ENCODE assay signal across 8 cellular contexts in genomic region chrX:130082244-130083106, GRCh38. TPM values are rescaled to one million over a fixed set of nuclear protein-coding genes. Genes with fewer than 3 reads are reported as not detected.
A peak's percentile ranks its signal among the peaks of the same experiment; 100 is the strongest.
DNase-seq lines count a peak whose midpoint lies in the region; ATAC-seq, FAIRE-seq and TF ChIP-seq lines count a peak whose summit lies in the region.

No MANE protein-coding gene starts in this region.

- no peak for TF ChIP-seq POLR2A in K562 (conservative IDR thresholded peaks at IDR 0.05)
- TF ChIP-seq POLR2A in uterus (IDR thresholded peaks at IDR 0.05), result no peak

- H4K20me1 ChIP-seq in K562 (replicated peaks; ENCODE audit: control insufficient read depth, insufficient read depth, low read length), result 0 out of 2 replicates have a peak, but pooled peaks cover 4% of the 10 kb centered on the region
- H4K20me1 ChIP-seq in osteoblast (ENCODE audit: insufficient read depth, low read length), result peaks cover 18% of the 10 kb centered on the region

- peak; percentile 14 to 43 (median 23); a peak in 4 of 6 replicates for TF ChIP-seq CTCF in K562 (IDR thresholded peaks at IDR 0.05 in 2 of 3, conservative IDR thresholded peaks at IDR 0.05 in 1 of 3; ENCODE audit: insufficient read depth in 2 of 3, low read depth in 1 of 3, low read length in 3 of 3)
- TF ChIP-seq CTCF in osteoblast (IDR thresholded peaks at IDR 0.05; ENCODE audit: extremely low read depth, low read depth, low read length), result peak; percentile 16
- peak in 3 of 4 experiments; percentile 5 to 20 (median 6) for TF ChIP-seq CTCF in uterus (IDR thresholded peaks at IDR 0.05)
- no peak for TF ChIP-seq CTCF in progenitor cell of endocrine pancreas (IDR thresholded peaks at IDR 0.05; ENCODE audit: unreplicated experiment)
- no peak for TF ChIP-seq CTCF in Caco-2 (IDR thresholded peaks at IDR 0.05; ENCODE audit: insufficient read depth in 1 of 2, low read depth in 1 of 2, low read length in 1 of 2, severe bottlenecking in 1 of 2, unreplicated experiment in 1 of 2)

- no peaks in the 10 kb centered on the region for H3K27me3 Mint-ChIP-seq in T-helper 2 cell treated with Interferon-gamma antibody and Interleukin-4, amounts not matched to agents 5 μg/mL and 100 μg/mL, for 36 hours (ENCODE audit: low read depth)
- H3K27me3 Mint-ChIP-seq in progenitor cell of endocrine pancreas (no peaks in the 10 kb centered on the region), Caco-2 (ENCODE audit: insufficient read depth, unreplicated experiment) (no peaks in the 10 kb centered on the region)

- TF ChIP-seq EP300 in K562 (IDR thresholded peaks at IDR 0.05; ENCODE audit: low read length), result peak; percentile 68

- peaks cover 28% of the 10 kb centered on the region for H3K36me3 Mint-ChIP-seq in T-helper 2 cell treated with Interferon-gamma antibody and Interleukin-4, amounts not matched to agents 5 μg/mL and 100 μg/mL, for 36 hours (ENCODE audit: low read depth)
- H3K36me3 Mint-ChIP-seq in progenitor cell of endocrine pancreas (ENCODE audit: insufficient read depth) (peaks cover 3% of the 10 kb centered on the region), Caco-2 (ENCODE audit: insufficient read depth, unreplicated experiment) (peaks cover 33% of the 10 kb centered on the region)

- H3K9me3 ChIP-seq in K562 (replicated peaks; ENCODE audit: control insufficient read depth, insufficient read depth, low read depth, low read length) (no peaks in the 10 kb centered on the region), osteoblast (ENCODE audit: low read depth, low read length) (no peaks in the 10 kb centered on the region), uterus (no peaks in the 10 kb centered on the region), Caco-2 (no peaks in the 10 kb centered on the region)

- H3K4me2 ChIP-seq in K562 (ENCODE audit: insufficient read depth, low read length) (peak overlapping the region; percentile 72), osteoblast (ENCODE audit: insufficient read depth, low read length) (peak overlapping the region; percentile 63)

- no peaks in the 10 kb centered on the region for H3K9me3 Mint-ChIP-seq in T-helper 2 cell treated with Interferon-gamma antibody and Interleukin-4, amounts not matched to agents 5 μg/mL and 100 μg/mL, for 36 hours
- H3K9me3 Mint-ChIP-seq in progenitor cell of endocrine pancreas (ENCODE audit: low read depth) (peaks cover 12% of the 10 kb centered on the region), Caco-2 (ENCODE audit: unreplicated experiment) (no peaks in the 10 kb centered on the region)

- DNase-seq in T-helper 2 cell treated with Interferon-gamma antibody and Interleukin-4, amounts not matched to agents 5 μg/mL and 100 μg/mL, for 36 hours (ENCODE audit: low spot score), result peak; percentile 81
- DNase-seq in K562 (ENCODE audit: extremely low read depth in 1 of 4, low spot score in 3 of 4) (peak; percentile 46 to 86 (median 63)), osteoblast (ENCODE audit: insufficient read length, low spot score, missing footprints) (peak; percentile 83), uterus (peak; percentile 33 to 41), progenitor cell of endocrine pancreas (ENCODE audit: low spot score, unreplicated experiment) (no peak), Caco-2 (no peak)

- peak; percentile 69 for ATAC-seq in GM18870 (IDR thresholded peaks at IDR 0.05; ENCODE audit: unreplicated experiment)
- peak; percentile 60 for ATAC-seq in HG03045 (IDR thresholded peaks at IDR 0.05; ENCODE audit: unreplicated experiment)
- peak; percentile 75 for ATAC-seq in K562

- BruUV-seq in K562 (replicated peaks; lab: Mats Ljungman, UMichigan) (no TSS peak), Caco-2 (replicated peaks; lab: Mats Ljungman, UMichigan) (no TSS peak)

- H3K4me3 ChIP-seq in K562 (no peak overlapping the region; the same call in 1 of the 2 replicates), osteoblast (ENCODE audit: insufficient read depth, low read length) (peak overlapping the region; percentile 10), uterus (no peak overlapping the region), Caco-2 (ENCODE audit: low read depth, low read length) (no peak overlapping the region)

- intact Hi-C loops in K562 (cut with micrococcal nuclease) (loop anchor here (5.0 kb wide), 1 partner anchor 90 kb away; the partner anchor contains the start of gene RAB33A), uterus (cut with DNase I; ENCODE audit: low total_unique reads) (loop anchor here (5.0 kb wide), 1 partner anchor 110 kb away; no protein-coding TSS in a partner anchor), Caco-2 (cut with micrococcal nuclease; ENCODE audit: unreplicated experiment) (no loop called here)

- H3K4me3 Mint-ChIP-seq in T-helper 2 cell treated with Interferon-gamma antibody and Interleukin-4, amounts not matched to agents 5 μg/mL and 100 μg/mL, for 36 hours, result peak overlapping the region; percentile 75
- no peak overlapping the region for H3K4me3 Mint-ChIP-seq in progenitor cell of endocrine pancreas (ENCODE audit: low read depth)
- no peak overlapping the region for H3K4me3 Mint-ChIP-seq in Caco-2 (ENCODE audit: unreplicated experiment)

- H3K9ac ChIP-seq in K562 (ENCODE audit: insufficient read depth in 1 of 2, low read depth in 2 of 2, low read length in 2 of 2), result peak overlapping the region; percentile 43 to 87; a peak in 3 of 4 replicates

- TF ChIP-seq RAD21 in K562 (CRISPR knock-in tag; conservative IDR thresholded peaks at IDR 0.05 in 1 of 2, IDR thresholded peaks at IDR 0.05 in 1 of 2), result peak; percentile 52 to 58

- CTCF ChIA-PET in K562 (lab: Yijun Ruan, JAX; ENCODE audit: low intra/inter-chr PET ratio) (no interaction called here), Caco-2 (lab: Charles Lee) (interaction anchor here (0.5 kb wide), 1 partner anchor 33 kb away, joined by 6 read pairs; no protein-coding TSS in a partner anchor)

- H3K79me2 ChIP-seq in K562 (ENCODE audit: control insufficient read depth, insufficient read depth, low read length), result peaks cover 64% of the 10 kb centered on the region
- H3K79me2 ChIP-seq in osteoblast (ENCODE audit: insufficient read depth, low read length), result peaks cover 45% of the 10 kb centered on the region

- WGBS in K562 (ENCODE audit: insufficient coverage, low coverage, missing lambda C conversion rate), result 0% methylated on average over 18 of the region's 28 CpGs

- H3K27ac Mint-ChIP-seq in T-helper 2 cell treated with Interferon-gamma antibody and Interleukin-4, amounts not matched to agents 5 μg/mL and 100 μg/mL, for 36 hours, result peak overlapping the region; percentile 91
- H3K27ac Mint-ChIP-seq in progenitor cell of endocrine pancreas (no peak overlapping the region), Caco-2 (ENCODE audit: unreplicated experiment) (no peak overlapping the region)

- H3K4me1 ChIP-seq in K562 (replicated peaks in 1 of 2; ENCODE audit: control insufficient read depth in 2 of 2, insufficient read depth in 2 of 2, low read length in 2 of 2) (peaks cover 61 to 62% of the 10 kb centered on the region in 2 experiments), osteoblast (ENCODE audit: insufficient read depth, low read length) (peaks cover 14% of the 10 kb centered on the region), uterus (no peaks in the 10 kb centered on the region), Caco-2 (no peaks in the 10 kb centered on the region)

- H2AFZ ChIP-seq in K562 (ENCODE audit: low read depth, low read length), result no peak overlapping the region
- no peak overlapping the region for H2AFZ ChIP-seq in osteoblast (ENCODE audit: low read length)

- POLR2A ChIA-PET in K562 (lab: Yijun Ruan, JAX), result interaction anchor here (0.7 to 1.1 kb wide), 2 partner anchors 98 to 184 kb away, joined by 3 to 6 read pairs; no protein-coding TSS in a partner anchor
- POLR2A ChIA-PET in Caco-2 (lab: Charles Lee), result no interaction called here

- in situ Hi-C loops in K562 (cut with MboI), result no loop called here

- FAIRE-seq in K562 (lab: Jason Lieb, UNC), result peak; percentile 78

- peaks cover 66% of the 10 kb centered on the region; the same call in 2 of the 3 replicates for H3K36me3 ChIP-seq in K562 (ENCODE audit: control insufficient read depth, insufficient read depth, low read length)
- H3K36me3 ChIP-seq in osteoblast (ENCODE audit: insufficient read depth, low read length), result no peaks in the 10 kb centered on the region
- H3K36me3 ChIP-seq in uterus, result no peaks in the 10 kb centered on the region
- H3K36me3 ChIP-seq in Caco-2 (ENCODE audit: control insufficient read depth, insufficient read depth, low read length), result no peaks in the 10 kb centered on the region; the same call in 1 of the 2 replicates

- H3K27me3 ChIP-seq in K562 (ENCODE audit: control insufficient read depth in 2 of 2, insufficient read depth in 2 of 2, low read length in 2 of 2) (no peaks in the 10 kb centered on the region), osteoblast (ENCODE audit: insufficient read depth, low read length) (no peaks in the 10 kb centered on the region), uterus (no peaks in the 10 kb centered on the region), Caco-2 (replicated peaks; ENCODE audit: control insufficient read depth, insufficient read depth, low read length) (no peaks in the 10 kb centered on the region)

- peaks cover 36% of the 10 kb centered on the region for H3K4me1 Mint-ChIP-seq in T-helper 2 cell treated with Interferon-gamma antibody and Interleukin-4, amounts not matched to agents 5 μg/mL and 100 μg/mL, for 36 hours (ENCODE audit: low read depth)
- peaks cover 2% of the 10 kb centered on the region for H3K4me1 Mint-ChIP-seq in progenitor cell of endocrine pancreas (ENCODE audit: low read depth)
- no peaks in the 10 kb centered on the region for H3K4me1 Mint-ChIP-seq in Caco-2 (ENCODE audit: low read depth, unreplicated experiment)

- peaks cover 8% of the 10 kb centered on the region for H3K9me1 ChIP-seq in K562 (ENCODE audit: control insufficient read depth, insufficient read depth, low read length)

- H3K27ac ChIP-seq in K562 (ENCODE audit: extremely low read depth, low read depth, low read length) (peak overlapping the region; percentile 78), osteoblast (ENCODE audit: low read depth, low read length) (peak overlapping the region; percentile 60), uterus (peak overlapping the region; percentile 70 to 71)

RNA-seq across cellular contexts. Expression of gene ELF4, which starts 27.8 kb away (rescaled TPM):
- 17.7 and 35.6 TPM in 2 replicates for total RNA-seq in K562 (2011; cell fraction: chromatin; rRNA removed; ENCODE audit: low replicate concordance)
- 19.2 and 22.7 TPM in 2 replicates for total RNA-seq in K562 (2011; cell fraction: nucleolus; rRNA removed)
- 24.8 and 30.9 TPM in 2 replicates for total RNA-seq in K562 (2011; cell fraction: nucleoplasm; rRNA removed)
- total RNA-seq in K562 (2014; rRNA removed) (28.6 and 41.1 TPM in 2 replicates), K562 (2014; rRNA removed; fragmentation: Illumina TruSeq; extraction: Trizol) (17.6 and 18.3 TPM in 2 replicates), K562 (2015; rRNA removed; fragmentation: Illumina TruSeq; extraction: Trizol) (24.8 and 26.3 TPM in 2 replicates), K562 (2021) (43.9 and 47.7 TPM in 2 replicates), osteoblast (24.8 and 25.0 TPM in 2 replicates), uterus (10 to 100 TPM in 2 of 4 donors, 1 to 10 TPM in 2; 4.6 to 22.3 (median 11.8) TPM), progenitor cell of endocrine pancreas (4.8 and 6.2 TPM in 2 replicates), Caco-2 (2022) (24.3 and 25.3 TPM in 2 replicates)
- polyA plus RNA-seq in K562 (2011; rRNA removed) (29.2 and 33.4 TPM in 2 replicates), K562 (2014; fragmentation: Illumina TruSeq; extraction: Trizol) (50.7 and 55.8 TPM in 2 replicates), K562 (2014; fragmentation: Nextera tagmentation; extraction: Ambion mirVana) (1 to 10 TPM; 5.9 to 7.3 TPM), K562 (2014; rRNA removed) (25.2 and 28.4 TPM in 2 replicates)
- polyA plus RNA-seq in K562 (2011; cell fraction: cytosol; rRNA removed), result 39.7 and 49.3 TPM in 2 replicates
- 24.3 and 33.0 TPM in 2 replicates for polyA plus RNA-seq in K562 (2011; cell fraction: nucleus; rRNA removed)
- 38.6 and 52.6 TPM in 2 replicates for polyA plus RNA-seq in K562 (2012)
- polyA minus RNA-seq in K562 (2011; rRNA and poly(A)+ RNA removed), result 35.0 and 38.5 TPM in 2 replicates
- 38.8 and 40.9 TPM in 2 replicates for polyA minus RNA-seq in K562 (2011; cell fraction: cytosol; rRNA and poly(A)+ RNA removed)
- 8.9 and 10.8 TPM in 2 replicates for polyA minus RNA-seq in K562 (2011; cell fraction: nucleus; rRNA and poly(A)+ RNA removed)

Comparison
In these comparisons a context has a peak if more than half of its experiments do, and no peak if none do; other contexts are left out.
1. DNase-seq: peak in T-helper 2 cell treated with Interferon-gamma antibody and Interleukin-4, amounts not matched to agents 5 μg/mL and 100 μg/mL, for 36 hours (single experiment), K562 (4 of 4), osteoblast (single experiment) and uterus (2 of 2); none in progenitor cell of endocrine pancreas (single experiment) and Caco-2 (0 of 2).
2. CTCF ChIP-seq: peak in K562 (3 of 3), osteoblast (single experiment) and uterus (3 of 4); none in progenitor cell of endocrine pancreas (single experiment) and Caco-2 (0 of 2).
3. Peak in every context shown above with its lines, with median percentiles within 50 percentile points of each other: ATAC-seq and H3K27ac ChIP-seq.